Comparison of ENCODE assay signal across 22 cellular contexts in genomic region chr22:23204125-23204488, GRCh38. TPM values are rescaled to one million over a fixed set of nuclear protein-coding genes. Genes with fewer than 3 reads are reported as not detected.
DNase-seq lines count a peak whose midpoint lies in the region; ATAC-seq and TF ChIP-seq lines count a peak whose summit lies in the region.
"Had no signal": no experiment of that assay in that cellular context is flagged by ENCODE, and none has a peak within 500 bp of the region (broad histone marks: within the 10 kb centered on the region; RNA-seq: fewer than 3 reads in every experiment).

No MANE protein-coding gene starts in this region.

- 95 to 97% methylated on average over 5 to 11 of the region's 11 CpGs for WGBS in endodermal cell (ENCODE audit: insufficient coverage in 1 of 2, insufficient read length in 1 of 2), 2 experiments

- H3K9ac ChIP-seq in endodermal cell (ENCODE audit: extremely low read depth, low read length, poor library complexity, severe bottlenecking) (no peak overlapping the region), skeletal muscle tissue (ENCODE audit: low read depth in 1 of 3, low read length in 3 of 3) (no peak overlapping the region)

- intact Hi-C loops in Right ventricle myocardium inferior (cut with DNase I): no loop called here

- DNase-seq in right atrium auricular region (ENCODE audit: low spot score) (no peak), Right ventricle myocardium inferior (ENCODE audit: missing footprints) (no peak), endodermal cell (no peak), kidney glomerular epithelial cell (lab: John Stamatoyannopoulos, UW) (no peak), NCI-H128 (lab: John Stamatoyannopoulos, UW; ENCODE audit: unreplicated experiment) (no peak), brain microvascular endothelial cell (no peak)
- no peak for DNase-seq in activated CD4-positive, CD25-positive, alpha-beta regulatory T cell (lab: John Stamatoyannopoulos, UW)
- DNase-seq: activated CD8-positive, alpha-beta T cell treated with anti-CD3 and anti-CD28 coated beads for 36 hours; dermis blood vessel endothelial cell; foreskin melanocyte; NCI-H1436; NCI-H2171; nephron progenitor cell; stimulated activated CD4-positive, alpha-beta T cell treated with anti-CD3 and anti-CD28 coated beads, Interleukin-12 subunit alpha, Interleukin-12 subunit beta, amount 100 ng/mL, for 4 hours; T-helper 2 cell; WERI-Rb-1 had no signal

- peaks cover 28% of the 10 kb centered on the region for H3K4me1 Mint-ChIP-seq in endodermal cell

- no peak for ATAC-seq in Right ventricle myocardium inferior
- ATAC-seq: activated CD8-positive, alpha-beta T cell treated with anti-CD3 and anti-CD28 coated beads for 36 hours; activated naive CD4-positive, alpha-beta T cell treated with anti-CD3 and anti-CD28 coated beads, Interleukin-2, amount 50 U/mL, for 72 hours had no signal

- no peak for TF ChIP-seq CTCF in right atrium auricular region (IDR thresholded peaks at IDR 0.05)
- no peak for TF ChIP-seq CTCF in endodermal cell (conservative IDR thresholded peaks at IDR 0.05)
- no peak for TF ChIP-seq CTCF in brain microvascular endothelial cell (IDR thresholded peaks at IDR 0.05; ENCODE audit: low read depth, low read length, missing control alignments)

- H3K36me3 ChIP-seq in right atrium auricular region (no peaks in the 10 kb centered on the region), endodermal cell (ENCODE audit: control insufficient read depth, insufficient read depth, low read length) (peaks cover 48% of the 10 kb centered on the region), skeletal muscle tissue (ENCODE audit: control insufficient read depth in 3 of 3, insufficient read depth in 3 of 3, low read length in 3 of 3) (peaks cover 0 to 2% (median 0%) of the 10 kb centered on the region in 3 donors), brain microvascular endothelial cell (replicated peaks) (peaks cover 12% of the 10 kb centered on the region)
- H3K36me3 ChIP-seq: upper lobe of right lung had no signal

- H3K4me3 Mint-ChIP-seq in endodermal cell: no peak overlapping the region
- H3K4me3 Mint-ChIP-seq: activated CD8-positive, alpha-beta T cell treated with anti-CD3 and anti-CD28 coated beads for 36 hours; mesothelial cell of epicardium; nephron progenitor cell had no signal

- H3K27me3 ChIP-seq in right atrium auricular region (no peaks in the 10 kb centered on the region), endodermal cell (ENCODE audit: control insufficient read depth, insufficient read depth, low read length, poor library complexity, severe bottlenecking) (no peaks in the 10 kb centered on the region), skeletal muscle tissue (ENCODE audit: control insufficient read depth in 3 of 3, insufficient read depth in 3 of 3, low read length in 3 of 3) (peaks cover 0 to 12% (median 9%) of the 10 kb centered on the region in 3 donors), brain microvascular endothelial cell (replicated peaks) (no peaks in the 10 kb centered on the region)
- H3K27me3 ChIP-seq: SJSA1, upper lobe of right lung had no signal

- H3K27ac ChIP-seq in right atrium auricular region (peak overlapping the region; percentile 26 to 55), endodermal cell (ENCODE audit: low read depth, low read length) (no peak overlapping the region), skeletal muscle tissue (ENCODE audit: low read depth, low read length) (peak overlapping the region; percentile 9), brain microvascular endothelial cell (no peak overlapping the region)
- H3K27ac ChIP-seq: epithelial cell of prostate, SJSA1, upper lobe of right lung, WERI-Rb-1 had no signal

- H3K36me3 Mint-ChIP-seq in endodermal cell (ENCODE audit: low read depth): peaks cover 61% of the 10 kb centered on the region

- no peaks in the 10 kb centered on the region for H3K9me3 Mint-ChIP-seq in endodermal cell
- H3K9me3 Mint-ChIP-seq: activated CD8-positive, alpha-beta T cell treated with anti-CD3 and anti-CD28 coated beads for 36 hours; mesothelial cell of epicardium; nephron progenitor cell had no signal

- no peaks in the 10 kb centered on the region for H3K27me3 Mint-ChIP-seq in endodermal cell (ENCODE audit: insufficient read depth)
- H3K27me3 Mint-ChIP-seq: activated CD8-positive, alpha-beta T cell treated with anti-CD3 and anti-CD28 coated beads for 36 hours had no signal

- H3K27ac Mint-ChIP-seq in endodermal cell: peak overlapping the region; percentile 91
- H3K27ac Mint-ChIP-seq: activated CD8-positive, alpha-beta T cell treated with anti-CD3 and anti-CD28 coated beads for 36 hours; mesothelial cell of epicardium; nephron progenitor cell had no signal

- no peaks in the 10 kb centered on the region for H3K9me3 ChIP-seq in right atrium auricular region
- H3K9me3 ChIP-seq in endodermal cell (ENCODE audit: control insufficient read depth, low read length): no peaks in the 10 kb centered on the region
- H3K9me3 ChIP-seq in skeletal muscle tissue (ENCODE audit: control insufficient read depth in 3 of 3, low read length in 3 of 3): no peaks in the 10 kb centered on the region
- H3K9me3 ChIP-seq: SJSA1, upper lobe of right lung had no signal

- H3K4me1 ChIP-seq in right atrium auricular region (peaks cover 0 to 32% of the 10 kb centered on the region in 2 donors), endodermal cell (ENCODE audit: control insufficient read depth, insufficient read depth, low read length) (peaks cover 16% of the 10 kb centered on the region), skeletal muscle tissue (ENCODE audit: control insufficient read depth in 3 of 3, insufficient read depth in 3 of 3, low read length in 3 of 3) (peaks cover 27 to 29% (median 27%) of the 10 kb centered on the region in 3 donors)

- in situ Hi-C loops in brain microvascular endothelial cell (cut with HindIII; ENCODE audit: low pct_ligation_motif_present, low sequenced_read_pairs): no loop called here

- H3K4me3 ChIP-seq in right atrium auricular region: no peak overlapping the region
- H3K4me3 ChIP-seq in endodermal cell (ENCODE audit: low read length): no peak overlapping the region
- H3K4me3 ChIP-seq in skeletal muscle tissue (ENCODE audit: low read length in 3 of 3): peak overlapping the region in 1 of 3 donors; percentile 7
- H3K4me3 ChIP-seq in brain microvascular endothelial cell (ENCODE audit: low read depth, low read length): no peak overlapping the region
- H3K4me3 ChIP-seq: SJSA1, upper lobe of right lung had no signal

RNA-seq across cellular contexts. Expression of gene BCR, which starts 23.8 kb away (rescaled TPM):
- total RNA-seq in right atrium auricular region (10 to 100 TPM; 27.0 to 41.3 TPM), Right ventricle myocardium inferior (29.0 TPM), endodermal cell (100 to 1,000 TPM; 102 to 172 TPM), skeletal muscle tissue (12.5 TPM)
- polyA plus RNA-seq in endodermal cell (2013, experiment 1 of 2): 52.0 TPM
- 54.4 TPM for polyA plus RNA-seq in endodermal cell (2013, experiment 2 of 2)

RNA-seq across cellular contexts. Expression of gene RAB36, which starts 58.8 kb away (rescaled TPM):
- total RNA-seq in right atrium auricular region (1 to 10 TPM in 1 of 2 donors, under 1 TPM in 1; 0.59 to 2.0 TPM), Right ventricle myocardium inferior (0.54 TPM), endodermal cell (1 to 10 TPM; 2.6 to 3.3 TPM), skeletal muscle tissue (0.52 TPM)
- polyA plus RNA-seq in endodermal cell (2013, experiment 1 of 2): 6.8 TPM
- polyA plus RNA-seq in endodermal cell (2013, experiment 2 of 2): 6.4 TPM

Comparison
In these comparisons a context has a peak if more than half of its experiments do, and no peak if none do; other contexts are left out.
1. H3K27ac ChIP-seq: peak in right atrium auricular region (2 of 2) and skeletal muscle tissue (single experiment); none in endodermal cell (single experiment) and brain microvascular endothelial cell (single experiment).